7 cellular contexts compared by ENCODE assay signal in genomic region chr6:157900262-157900661, GRCh38.
DNase-seq lines count a peak whose midpoint lies in the region; TF ChIP-seq lines count a peak whose summit lies in the region.
"Not testable (repeated sequence)": the region's sequence is repeated elsewhere in the genome, so short reads cannot be mapped to it uniquely, and the experiment has no call there.

No MANE protein-coding gene starts in this region.

- H3K27ac Mint-ChIP-seq in Caco-2 (ENCODE audit: unreplicated experiment) (peak overlapping the region; percentile 42), type B pancreatic cell (peak overlapping the region; percentile 50)
- peak overlapping the region; percentile 30 for H3K27ac Mint-ChIP-seq in activated naive CD4-positive, alpha-beta T cell treated with anti-CD3 and anti-CD28 coated beads, Interleukin-2, amount 50 U/mL, for 24 hours

- not testable (repeated sequence) for H3K27me3 ChIP-seq in Caco-2 (replicated peaks; ENCODE audit: control insufficient read depth, insufficient read depth, low read length)

- not testable (repeated sequence) for H3K27me3 Mint-ChIP-seq in Caco-2 (ENCODE audit: insufficient read depth, unreplicated experiment); activated naive CD4-positive, alpha-beta T cell treated with anti-CD3 and anti-CD28 coated beads, Interleukin-2, amount 50 U/mL, for 24 hours; type B pancreatic cell

- not testable (repeated sequence) for H3K36me3 ChIP-seq in Caco-2 (ENCODE audit: control insufficient read depth, insufficient read depth, low read length)

- not testable (repeated sequence) for DNase-seq in Caco-2; type B pancreatic cell (ENCODE audit: extremely low spot score, unreplicated experiment)
- peak; percentile 16 for DNase-seq in NCI-H146 (lab: John Stamatoyannopoulos, UW)
- DNase-seq in medulla oblongata (ENCODE audit: extremely low spot score) = peak; percentile 51
- DNase-seq in pons (ENCODE audit: low spot score) = peak; percentile 68

- not testable (repeated sequence) for BruUV-seq in Caco-2 (replicated peaks; lab: Mats Ljungman, UMichigan)

- not testable (repeated sequence) for H3K4me1 ChIP-seq in Caco-2

- not testable (repeated sequence) for H3K4me3 ChIP-seq in Caco-2 (ENCODE audit: low read depth, low read length)

- CTCF ChIA-PET in Caco-2 (lab: Charles Lee) = not testable (repeated sequence)

- TF ChIP-seq CTCF in Caco-2 (IDR thresholded peaks at IDR 0.05; ENCODE audit: insufficient read depth in 1 of 2, low read depth in 1 of 2, low read length in 1 of 2, severe bottlenecking in 1 of 2, unreplicated experiment in 1 of 2); VCaP (conservative IDR thresholded peaks at IDR 0.05); type B pancreatic cell (conservative IDR thresholded peaks at IDR 0.05): not testable (repeated sequence)

- H3K9me3 ChIP-seq in Caco-2 = not testable (repeated sequence)

- POLR2A ChIA-PET in Caco-2 (lab: Charles Lee) = not testable (repeated sequence)

- H3K9me3 Mint-ChIP-seq in Caco-2 (ENCODE audit: unreplicated experiment); activated naive CD4-positive, alpha-beta T cell treated with anti-CD3 and anti-CD28 coated beads, Interleukin-2, amount 50 U/mL, for 24 hours; type B pancreatic cell: not testable (repeated sequence)

- intact Hi-C loops in Caco-2 (cut with micrococcal nuclease; ENCODE audit: unreplicated experiment) = not testable (repeated sequence)

- not testable (repeated sequence) for H3K4me3 Mint-ChIP-seq in Caco-2 (ENCODE audit: unreplicated experiment); activated naive CD4-positive, alpha-beta T cell treated with anti-CD3 and anti-CD28 coated beads, Interleukin-2, amount 50 U/mL, for 24 hours; type B pancreatic cell

- H3K36me3 Mint-ChIP-seq in Caco-2 (ENCODE audit: insufficient read depth, unreplicated experiment) (peaks cover 39% of the 10 kb centered on the region), type B pancreatic cell (peaks cover 15% of the 10 kb centered on the region)
- not testable (repeated sequence) for H3K36me3 Mint-ChIP-seq in activated naive CD4-positive, alpha-beta T cell treated with anti-CD3 and anti-CD28 coated beads, Interleukin-2, amount 50 U/mL, for 24 hours

- H3K27ac ChIP-seq in VCaP = peak overlapping the region; percentile 93

- H3K4me1 Mint-ChIP-seq in Caco-2 (ENCODE audit: low read depth, unreplicated experiment) (peaks cover 15% of the 10 kb centered on the region), type B pancreatic cell (ENCODE audit: unreplicated experiment) (peaks cover 18% of the 10 kb centered on the region)
- H3K4me1 Mint-ChIP-seq in activated naive CD4-positive, alpha-beta T cell treated with anti-CD3 and anti-CD28 coated beads, Interleukin-2, amount 50 U/mL, for 24 hours = peaks cover 27% of the 10 kb centered on the region
